In the genomic region with DNA sequence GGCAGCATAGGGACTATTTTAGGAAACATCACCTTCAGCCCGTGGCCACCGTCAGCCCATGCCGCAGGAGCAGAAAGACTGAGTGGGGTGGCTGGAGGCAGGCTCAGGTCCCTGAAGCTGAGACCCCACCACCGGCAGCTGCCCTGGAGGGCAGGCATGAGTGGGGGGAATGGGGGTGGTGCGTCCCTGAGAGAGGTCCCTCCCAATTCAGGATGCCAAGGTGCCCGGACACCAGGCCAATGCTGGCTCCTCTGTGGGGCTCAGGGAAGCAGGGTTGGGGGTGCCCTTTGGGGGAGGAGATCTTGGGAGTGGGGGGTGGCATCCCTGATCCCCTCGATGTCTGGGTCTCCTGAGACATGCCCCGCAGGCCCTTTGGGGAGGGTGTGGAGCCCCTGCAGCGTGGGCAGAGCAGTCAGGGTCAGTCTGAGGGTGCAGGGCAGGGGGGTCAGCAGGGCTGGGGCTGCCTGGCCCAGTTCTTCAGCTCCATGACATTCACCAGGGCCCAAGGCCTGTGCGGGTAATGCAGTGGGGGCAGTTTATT, we compare ENCODE assay signal across 18 cellular contexts. TPM values are rescaled to one million over a fixed set of nuclear protein-coding genes. Genes with fewer than 3 reads are reported as not detected.
"Had no signal": no experiment of that assay in that cellular context is flagged by ENCODE, and none has a peak within 500 bp of the region (broad histone marks: within the 10 kb centered on the region; RNA-seq: fewer than 3 reads in every experiment).

No MANE protein-coding gene starts in this region.

- H3K4me1 ChIP-seq: stomach, testis had no signal

- H3K4me3 Mint-ChIP-seq: activated naive CD8-positive, alpha-beta T cell; activated T-cell treated with anti-CD3 and anti-CD28 coated beads, Interleukin-2, amount 50 U/mL, for 72 hours; memory B cell; naive thymus-derived CD8-positive, alpha-beta T cell; stimulated activated effector memory CD8-positive, alpha-beta T cell treated with anti-CD3 and anti-CD28 coated beads, Interleukin-12 subunit alpha, Interleukin-12 subunit beta, amount 100 ng/mL, for 72 hours; type B pancreatic cell had no signal

- H3K27me3 Mint-ChIP-seq: type B pancreatic cell had no signal

- H3K9me3 ChIP-seq: stomach, testis had no signal

- H3K4me3 ChIP-seq: cardiac muscle cell, smooth muscle cell, stomach, testis had no signal

- DNase-seq: activated CD4-positive, CD25-positive, alpha-beta regulatory T cell treated with anti-CD3 and anti-CD28 coated beads, Interleukin-2, amount 50 U/mL, for 72 hours; activated gamma-delta T cell treated with Interleukin-2 at 50 U/mL for 16 hours; activated T-cell treated with anti-CD3 and anti-CD28 coated beads, Interleukin-2, amount 50 U/mL, for 72 hours; amniotic stem cell; hippocampal formation; retina; stimulated activated CD4-positive, alpha-beta T cell treated with anti-CD3 and anti-CD28 coated beads, Interleukin-4, amount 100 ng/mL, for 24 hours; stomach; SW 1271; testis had no signal

- H3K9me3 Mint-ChIP-seq: activated T-cell treated with anti-CD3 and anti-CD28 coated beads, Interleukin-2, amount 50 U/mL, for 72 hours; memory B cell; stimulated activated effector memory CD8-positive, alpha-beta T cell treated with anti-CD3 and anti-CD28 coated beads, Interleukin-12 subunit alpha, Interleukin-12 subunit beta, amount 100 ng/mL, for 72 hours; type B pancreatic cell had no signal

- H3K27ac Mint-ChIP-seq: activated naive CD8-positive, alpha-beta T cell; activated T-cell treated with anti-CD3 and anti-CD28 coated beads, Interleukin-2, amount 50 U/mL, for 72 hours; memory B cell; naive thymus-derived CD8-positive, alpha-beta T cell; stimulated activated effector memory CD8-positive, alpha-beta T cell treated with anti-CD3 and anti-CD28 coated beads, Interleukin-12 subunit alpha, Interleukin-12 subunit beta, amount 100 ng/mL, for 72 hours; type B pancreatic cell had no signal

- H3K27ac ChIP-seq: cardiac muscle cell, stomach, testis, VCaP had no signal

- H3K36me3 ChIP-seq: cardiac muscle cell, stomach had no signal

- H3K36me3 Mint-ChIP-seq: activated naive CD8-positive, alpha-beta T cell; memory B cell; naive thymus-derived CD8-positive, alpha-beta T cell; stimulated activated effector memory CD8-positive, alpha-beta T cell treated with anti-CD3 and anti-CD28 coated beads, Interleukin-12 subunit alpha, Interleukin-12 subunit beta, amount 100 ng/mL, for 72 hours; type B pancreatic cell had no signal

- H3K27me3 ChIP-seq: cardiac muscle cell, testis had no signal

RNA-seq across cellular contexts. Expression of gene TTC34, which starts 1.0 kb away (rescaled TPM):
- total RNA-seq: cardiac muscle cell had no signal
